ENCODE assay signal across 17 cellular contexts in the genomic region with DNA sequence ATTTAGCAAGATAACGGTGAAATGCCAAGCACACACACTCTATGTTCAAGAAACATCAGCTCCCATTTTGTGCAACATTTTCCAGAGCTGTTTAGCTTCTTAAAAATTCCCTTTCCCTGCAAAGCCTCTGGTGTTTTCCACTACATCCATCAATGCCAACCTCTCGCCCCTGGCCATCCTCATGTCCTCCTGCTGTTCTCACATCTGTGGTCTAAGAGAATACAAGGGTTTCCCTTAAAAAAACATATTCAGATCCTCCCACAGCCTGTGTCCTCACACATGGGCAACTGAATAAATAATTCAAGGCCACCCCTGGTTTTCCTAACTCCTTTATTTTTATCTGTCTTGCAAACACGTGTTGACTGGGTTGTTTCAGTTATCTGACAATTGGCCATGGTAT.
DNase-seq lines count a peak whose midpoint lies in the region; ATAC-seq, FAIRE-seq and TF ChIP-seq lines count a peak whose summit lies in the region.
"Had no signal": no experiment of that assay in that cellular context is flagged by ENCODE, and none has a peak within 500 bp of the region (broad histone marks: within the 10 kb centered on the region; RNA-seq: fewer than 3 reads in every experiment).

No MANE protein-coding gene starts in this region.

- peaks cover 4% of the 10 kb centered on the region for H3K27me3 Mint-ChIP-seq in type B pancreatic cell
- peaks cover 2% of the 10 kb centered on the region for H3K27me3 Mint-ChIP-seq in H9 (ENCODE audit: low read depth)

- H3K4me3 ChIP-seq in astrocyte of the spinal cord (ENCODE audit: low read depth, low read length): no peak overlapping the region
- H3K4me3 ChIP-seq: A549, HAP-1 had no signal

- H3K23ac ChIP-seq in H9 (ENCODE audit: insufficient read length, low read depth, low read length): no peak overlapping the region

- no peak overlapping the region for H3K56ac ChIP-seq in H9 (ENCODE audit: insufficient read length, low read depth, low read length)

- no peaks in the 10 kb centered on the region for H3K4me1 ChIP-seq in H9 (ENCODE audit: insufficient read depth, low read length)
- H3K4me1 ChIP-seq: BE2C, HAP-1 had no signal

- no peak overlapping the region for H2BK120ac ChIP-seq in H9 (ENCODE audit: low read depth, low read length, poor library complexity, severe bottlenecking)

- no peak overlapping the region for H3K27ac ChIP-seq in H9 (ENCODE audit: insufficient read length, low read depth, low read length)
- H3K27ac ChIP-seq: C4-2B had no signal

- TF ChIP-seq CTCF in astrocyte of the spinal cord (IDR thresholded peaks at IDR 0.05; ENCODE audit: low read depth, low read length) (no peak), type B pancreatic cell (conservative IDR thresholded peaks at IDR 0.05) (no peak), H9 (conservative IDR thresholded peaks at IDR 0.05) (no peak)

- H3K14ac ChIP-seq in H9 (ENCODE audit: insufficient read depth, low read length): no peak overlapping the region

- no peak overlapping the region for H2BK12ac ChIP-seq in H9 (ENCODE audit: insufficient read length, low read depth, low read length)

- H3K4ac ChIP-seq in H9 (ENCODE audit: low read depth, low read length): no peak overlapping the region

- H3K4me1 Mint-ChIP-seq in type B pancreatic cell (ENCODE audit: unreplicated experiment) (peaks cover 10% of the 10 kb centered on the region), H9 (no peaks in the 10 kb centered on the region)
- H3K4me1 Mint-ChIP-seq: CD4-positive, alpha-beta memory T cell had no signal

- H3K27me3 ChIP-seq in H9 (ENCODE audit: insufficient read depth, low read length): no peaks in the 10 kb centered on the region
- H3K27me3 ChIP-seq: BE2C had no signal

- no peak overlapping the region for H2BK20ac ChIP-seq in H9 (ENCODE audit: low read depth, low read length, poor library complexity, severe bottlenecking)

- no peaks in the 10 kb centered on the region for H3K9me3 ChIP-seq in H9 (ENCODE audit: control insufficient read depth, low read depth, low read length)
- H3K9me3 ChIP-seq: A549, BE2C, HAP-1 had no signal

- WGBS in H9 (ENCODE audit: extremely low coverage, insufficient read length, low lambda C conversion rate): no CpG with 5 or more reads among the region's 3 CpGs

- H4K8ac ChIP-seq in H9 (replicated peaks; ENCODE audit: insufficient read length, low read depth, low read length): no peak overlapping the region

- H3K9me3 Mint-ChIP-seq in type B pancreatic cell (no peaks in the 10 kb centered on the region), H9 (no peaks in the 10 kb centered on the region)

- H4K91ac ChIP-seq in H9 (ENCODE audit: insufficient read length, low read depth, low read length): no peak overlapping the region

- H4K20me1 ChIP-seq in H9 (ENCODE audit: control insufficient read depth, insufficient read depth, insufficient read length): no peaks in the 10 kb centered on the region

- no peak for ATAC-seq in Right ventricle myocardium superior (ENCODE audit: poor library complexity)
- ATAC-seq: A549 had no signal

- H3K27ac Mint-ChIP-seq in type B pancreatic cell: no peak overlapping the region
- H3K27ac Mint-ChIP-seq in H9: no peak overlapping the region
- H3K27ac Mint-ChIP-seq: CD4-positive, alpha-beta memory T cell had no signal

- H3K79me2 ChIP-seq in H9 (ENCODE audit: insufficient read depth, low read length): no peaks in the 10 kb centered on the region

- intact Hi-C loops in Right ventricle myocardium superior (cut with DNase I): no loop called here

- no peaks in the 10 kb centered on the region for H3K23me2 ChIP-seq in H9 (ENCODE audit: insufficient read length, low read depth, low read length, poor library complexity, severe bottlenecking)

- H2BK5ac ChIP-seq in H9 (ENCODE audit: insufficient read length, low read length): no peak overlapping the region

- no peak overlapping the region for H4K5ac ChIP-seq in H9 (ENCODE audit: insufficient read length, low read depth, low read length)

- H3T11ph ChIP-seq in H9 (ENCODE audit: low read length): no peak overlapping the region

- in situ Hi-C loops in astrocyte of the spinal cord (cut with HindIII; ENCODE audit: low sequenced_read_pairs): no loop called here

- H2BK15ac ChIP-seq in H9 (ENCODE audit: low read depth, low read length): no peak overlapping the region

- no peaks in the 10 kb centered on the region for H3K79me1 ChIP-seq in H9 (ENCODE audit: insufficient read depth, low read depth, low read length, poor library complexity, severe bottlenecking)

- H3K36me3 Mint-ChIP-seq in type B pancreatic cell (peaks cover 19% of the 10 kb centered on the region), H9 (ENCODE audit: insufficient read depth in 1 of 3, low read depth in 3 of 3) (no peaks in the 10 kb centered on the region)
- H3K36me3 Mint-ChIP-seq: CD4-positive, alpha-beta memory T cell had no signal

- no peak for FAIRE-seq in urothelium cell line (lab: Jason Lieb, UNC)
- FAIRE-seq: A549, G401.6, GM12891 had no signal

- H2AK5ac ChIP-seq in H9 (ENCODE audit: insufficient read length, low read length): no peak overlapping the region

- H3K18ac ChIP-seq in H9 (ENCODE audit: insufficient read length, low read depth, low read length): no peak overlapping the region

- H3K4me3 Mint-ChIP-seq in type B pancreatic cell (peak overlapping the region; percentile 8), H9 (no peak overlapping the region)
- H3K4me3 Mint-ChIP-seq: CD4-positive, alpha-beta memory T cell had no signal

- no peak overlapping the region for H3K9ac ChIP-seq in H9 (ENCODE audit: extremely low read depth, insufficient read length, low read length)

- DNase-seq in NCI-H69 (lab: John Stamatoyannopoulos, UW) (peak; percentile 84), astrocyte of the spinal cord (ENCODE audit: low read depth, low spot score) (peak; percentile 38), myocyte (ENCODE audit: low read depth) (peak; percentile 15), type B pancreatic cell (ENCODE audit: extremely low spot score, unreplicated experiment) (no peak), NCI-H1694 treated with DMSO at 0.1 percent for 48 hours (lab: John Stamatoyannopoulos, UW) (no peak), Right ventricle myocardium superior (no peak), urothelium cell line (ENCODE audit: low spot score) (no peak), H9 (no peak)
- DNase-seq: BE2C; CD4-positive, alpha-beta memory T cell; DMS79; GOT3 had no signal

- no peak overlapping the region for H3K4me2 ChIP-seq in H9 (ENCODE audit: insufficient read depth, insufficient read length, low read length)
- H3K4me2 ChIP-seq: A549 had no signal

- no peak overlapping the region for H2AFZ ChIP-seq in H9 (ENCODE audit: low read length)

Comparison
In these comparisons a context has a peak if more than half of its experiments do, and no peak if none do; other contexts are left out.
1. DNase-seq: peak in NCI-H69 (single experiment), astrocyte of the spinal cord (single experiment) and myocyte (single experiment); none in type B pancreatic cell (single experiment), NCI-H1694 treated with DMSO at 0.1 percent for 48 hours (single experiment), Right ventricle myocardium superior (single experiment), urothelium cell line (single experiment) and H9 (single experiment).